In the genomic region with DNA sequence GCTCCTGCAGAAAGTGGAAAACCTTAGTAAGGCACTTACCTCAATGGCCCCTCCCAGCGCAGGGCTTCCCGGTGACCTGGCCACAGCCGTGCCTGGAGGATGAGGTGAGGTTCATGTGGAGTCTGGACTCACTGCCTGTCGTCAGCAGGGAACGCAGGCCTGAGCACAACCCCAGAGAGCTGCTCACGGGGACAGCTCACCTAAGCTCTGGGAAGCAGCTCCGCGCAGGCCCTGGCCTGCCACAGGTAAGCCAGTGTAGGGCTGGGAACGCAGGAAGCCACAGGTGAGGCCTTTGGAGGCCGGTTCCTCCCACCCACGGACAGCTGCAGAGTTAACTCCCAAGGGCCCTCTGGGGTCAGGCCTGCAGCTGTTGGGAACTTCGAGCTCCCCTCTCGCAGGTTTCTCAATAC, we compare ENCODE assay signal across 14 cellular contexts. TPM values are rescaled to one million over a fixed set of nuclear protein-coding genes. Genes with fewer than 3 reads are reported as not detected.
A peak's percentile ranks its signal among the peaks of the same experiment; 100 is the strongest.
DNase-seq lines count a peak whose midpoint lies in the region; ATAC-seq and TF ChIP-seq lines count a peak whose summit lies in the region.
"Had no signal": no experiment of that assay in that cellular context is flagged by ENCODE, and none has a peak within 500 bp of the region (broad histone marks: within the 10 kb centered on the region; RNA-seq: fewer than 3 reads in every experiment).

No MANE protein-coding gene starts in this region.

- H3K27me3 ChIP-seq in aorta (ENCODE audit: control insufficient read depth in 1 of 2, insufficient read depth in 2 of 2, low read length in 1 of 2) (no peaks in the 10 kb centered on the region), stomach (no peaks in the 10 kb centered on the region)

- TF ChIP-seq POLR2A in stomach (IDR thresholded peaks at IDR 0.05) = no peak

- H3K9me3 ChIP-seq in OCI-LY7 (ENCODE audit: low read length) (no peaks in the 10 kb centered on the region), aorta (ENCODE audit: control insufficient read depth, low read length) (no peaks in the 10 kb centered on the region), stomach (no peaks in the 10 kb centered on the region)

- ATAC-seq in stimulated activated naive CD8-positive, alpha-beta T cell treated with anti-CD3 and anti-CD28 coated beads, Interleukin-15, amount 100 ng/mL, for 72 hours = peak; percentile 37
- ATAC-seq in stimulated activated naive CD8-positive, alpha-beta T cell treated with anti-CD3 and anti-CD28 coated beads, Interleukin-15, Interleukin-2, amounts not matched to agents 100 U/mL and 50 U/mL, for 24 hours = no peak
- peak; percentile 2 for ATAC-seq in aorta (ENCODE audit: low FRiP score)
- ATAC-seq in HG03520 (IDR thresholded peaks at IDR 0.05; ENCODE audit: unreplicated experiment) = no peak

- peak overlapping the region; percentile 35 for H3K4me3 ChIP-seq in OCI-LY7 (ENCODE audit: low read depth, low read length, poor library complexity, severe bottlenecking)
- H3K4me3 ChIP-seq in aorta (ENCODE audit: low read length in 2 of 2) = no peak overlapping the region
- H3K4me3 ChIP-seq in stomach = no peak overlapping the region

- POLR2A ChIA-PET in OCI-LY7 (lab: Charles Lee) = interaction anchor here (0.5 to 2.0 kb wide), 4 partner anchors 31 to 1259 kb away, joined by 3 to 7 read pairs (median 5); no protein-coding TSS in a partner anchor

- no peak overlapping the region for H2AFZ ChIP-seq in OCI-LY7 (ENCODE audit: low read length)
- H2AFZ ChIP-seq: parathyroid adenoma had no signal

- 79 to 81% methylated on average over 12 to 13 of the region's 13 CpGs for WGBS in aorta, 2 donors
- 74 to 93% (median 78%) methylated on average over 3 to 13 of the region's 13 CpGs for WGBS in stomach, 5 donors

- DNase-seq in stimulated activated naive CD8-positive, alpha-beta T cell treated with anti-CD3 and anti-CD28 coated beads, Interleukin-15, amount 100 ng/mL, for 72 hours = no peak
- no peak for DNase-seq in stimulated activated naive CD8-positive, alpha-beta T cell treated with anti-CD3 and anti-CD28 coated beads, Interleukin-15, Interleukin-2, amounts not matched to agents 100 U/mL and 50 U/mL, for 24 hours
- DNase-seq in OCI-LY7 (ENCODE audit: low spot score) = peak; percentile 75
- DNase-seq in islet precursor cell = peak; percentile 63
- DNase-seq in aorta = no peak
- no peak for DNase-seq in substantia nigra (lab: John Stamatoyannopoulos, UW)
- no peak for DNase-seq in stomach
- DNase-seq: activated naive CD4-positive, alpha-beta T cell treated with anti-CD3 and anti-CD28 coated beads, Interleukin-2, amount 10 ng/mL, durations not matched to agents 7 days and 5 days; NCI-H446; stimulated activated CD4-positive, alpha-beta T cell treated with anti-CD3 and anti-CD28 coated beads, Interleukin-15, amount 100 ng/mL, for 24 hours; T-helper 9 cell had no signal

- peak overlapping the region in 1 of 2 donors; percentile 4 for H3K27ac Mint-ChIP-seq in stimulated activated naive CD8-positive, alpha-beta T cell treated with anti-CD3 and anti-CD28 coated beads, Interleukin-15, amount 100 ng/mL, for 72 hours
- H3K27ac Mint-ChIP-seq: activated naive CD4-positive, alpha-beta T cell treated with anti-CD3 and anti-CD28 coated beads, Interleukin-2, amount 10 ng/mL, durations not matched to agents 7 days and 5 days had no signal

- H3K36me3 ChIP-seq in OCI-LY7 (ENCODE audit: insufficient read depth, low read length) (peaks cover 56% of the 10 kb centered on the region), aorta (ENCODE audit: control insufficient read depth in 1 of 2, insufficient read depth in 2 of 2, low read length in 1 of 2) (peaks cover 0 to 2% of the 10 kb centered on the region in 2 donors), stomach (peaks cover 30 to 61% (median 57%) of the 10 kb centered on the region in 4 donors)

- no TSS peak for BruUV-seq in OCI-LY7 (replicated peaks; lab: Mats Ljungman, UMichigan)

- peak overlapping the region; percentile 73 for H3K27ac ChIP-seq in OCI-LY7 (ENCODE audit: low read depth, low read length, poor library complexity, severe bottlenecking)
- no peak overlapping the region for H3K27ac ChIP-seq in aorta (ENCODE audit: low read depth in 1 of 2, low read length in 2 of 2)
- no peak overlapping the region for H3K27ac ChIP-seq in substantia nigra (ENCODE audit: low read depth, low read length, poor library complexity, severe bottlenecking)
- H3K27ac ChIP-seq in stomach = no peak overlapping the region
- H3K27ac ChIP-seq: parathyroid adenoma had no signal

- H3K27me3 Mint-ChIP-seq in stimulated activated naive CD8-positive, alpha-beta T cell treated with anti-CD3 and anti-CD28 coated beads, Interleukin-15, amount 100 ng/mL, for 72 hours = no peaks in the 10 kb centered on the region
- H3K27me3 Mint-ChIP-seq: activated naive CD4-positive, alpha-beta T cell treated with anti-CD3 and anti-CD28 coated beads, Interleukin-2, amount 10 ng/mL, durations not matched to agents 7 days and 5 days; central memory CD8-positive, alpha-beta T cell had no signal

- TF ChIP-seq CTCF in OCI-LY7 (conservative IDR thresholded peaks at IDR 0.05; ENCODE audit: low read length) (no peak), stomach (IDR thresholded peaks at IDR 0.05) (no peak)

- intact Hi-C loops in OCI-LY7 (cut with micrococcal nuclease; ENCODE audit: unreplicated experiment) (loop anchor here (2.0 to 5.0 kb wide), 2 partner anchors 32 to 232 kb away; partner anchors contain the start of gene ANAPC7), aorta (cut with DNase I) (no loop called here), stomach (cut with DNase I; ENCODE audit: low total_unique reads) (no loop called here)

- no peaks in the 10 kb centered on the region for H4K20me1 ChIP-seq in OCI-LY7 (ENCODE audit: insufficient read depth, low read length)

- no peaks in the 10 kb centered on the region for H3K9me3 Mint-ChIP-seq in stimulated activated naive CD8-positive, alpha-beta T cell treated with anti-CD3 and anti-CD28 coated beads, Interleukin-15, amount 100 ng/mL, for 72 hours
- H3K9me3 Mint-ChIP-seq: activated naive CD4-positive, alpha-beta T cell treated with anti-CD3 and anti-CD28 coated beads, Interleukin-2, amount 10 ng/mL, durations not matched to agents 7 days and 5 days; central memory CD8-positive, alpha-beta T cell had no signal

- H3K4me1 Mint-ChIP-seq in stimulated activated naive CD8-positive, alpha-beta T cell treated with anti-CD3 and anti-CD28 coated beads, Interleukin-15, amount 100 ng/mL, for 72 hours = peaks cover 9% of the 10 kb centered on the region
- H3K4me1 Mint-ChIP-seq: activated naive CD4-positive, alpha-beta T cell treated with anti-CD3 and anti-CD28 coated beads, Interleukin-2, amount 10 ng/mL, durations not matched to agents 7 days and 5 days had no signal

- TF ChIP-seq EP300 in stomach (IDR thresholded peaks at IDR 0.05) = no peak

- no peaks in the 10 kb centered on the region for H3K79me2 ChIP-seq in OCI-LY7 (ENCODE audit: insufficient read depth, low read depth, low read length)
- H3K79me2 ChIP-seq: parathyroid adenoma had no signal

- H3K4me3 Mint-ChIP-seq in stimulated activated naive CD8-positive, alpha-beta T cell treated with anti-CD3 and anti-CD28 coated beads, Interleukin-15, amount 100 ng/mL, for 72 hours = no peak overlapping the region
- H3K4me3 Mint-ChIP-seq: activated naive CD4-positive, alpha-beta T cell treated with anti-CD3 and anti-CD28 coated beads, Interleukin-2, amount 10 ng/mL, durations not matched to agents 7 days and 5 days; central memory CD8-positive, alpha-beta T cell had no signal

- peaks cover 78% of the 10 kb centered on the region for H3K4me1 ChIP-seq in OCI-LY7 (ENCODE audit: insufficient read depth, low read length, poor library complexity, severe bottlenecking)
- H3K4me1 ChIP-seq in aorta (ENCODE audit: control insufficient read depth in 1 of 2, insufficient read depth in 2 of 2, low read length in 2 of 2) = peaks cover 0 to 1% of the 10 kb centered on the region in 2 donors
- peaks cover 9 to 49% (median 32%) of the 10 kb centered on the region in 4 donors for H3K4me1 ChIP-seq in stomach
- H3K4me1 ChIP-seq: parathyroid adenoma had no signal

- no peaks in the 10 kb centered on the region for H3K9me2 ChIP-seq in OCI-LY7 (ENCODE audit: insufficient read depth, low read length)

- CTCF ChIA-PET in OCI-LY7 (lab: Charles Lee; ENCODE audit: unreplicated experiment) = interaction anchor here (0.6 to 1.5 kb wide), 2 partner anchors 50 to 60 kb away, joined by 3 to 4 read pairs; no protein-coding TSS in a partner anchor

- H3K4me2 ChIP-seq in OCI-LY7 (ENCODE audit: low read length) = peak overlapping the region; percentile 56

RNA-seq across cellular contexts. Expression of gene ANAPC7, which starts 32.8 kb away (rescaled TPM):
- total RNA-seq in OCI-LY7 (2014; rRNA removed; shearing (Covaris generic)) = 84.7 and 105 TPM in 2 replicates
- total RNA-seq in OCI-LY7 (2022) (120 and 136 TPM in 2 replicates), aorta (10 to 100 TPM; 37.5 to 50.3 TPM), stomach (10 to 100 TPM; 40.6 to 88.7 (median 53.9) TPM)
- polyA plus RNA-seq in aorta (10 to 100 TPM; 17.2 to 47.0 TPM), stomach (10 to 100 TPM; 13.0 to 45.1 (median 17.6) TPM)

Comparison
In these comparisons a context has a peak if more than half of its experiments do, and no peak if none do; other contexts are left out.
1. ATAC-seq: peak in stimulated activated naive CD8-positive, alpha-beta T cell treated with anti-CD3 and anti-CD28 coated beads, Interleukin-15, amount 100 ng/mL, for 72 hours (single experiment) and aorta (single experiment); none in stimulated activated naive CD8-positive, alpha-beta T cell treated with anti-CD3 and anti-CD28 coated beads, Interleukin-15, Interleukin-2, amounts not matched to agents 100 U/mL and 50 U/mL, for 24 hours (single experiment) and HG03520 (single experiment).
2. DNase-seq: peak in OCI-LY7 (single experiment) and islet precursor cell (single experiment); none in stimulated activated naive CD8-positive, alpha-beta T cell treated with anti-CD3 and anti-CD28 coated beads, Interleukin-15, amount 100 ng/mL, for 72 hours (0 of 2), stimulated activated naive CD8-positive, alpha-beta T cell treated with anti-CD3 and anti-CD28 coated beads, Interleukin-15, Interleukin-2, amounts not matched to agents 100 U/mL and 50 U/mL, for 24 hours (single experiment), aorta (0 of 2), substantia nigra (0 of 49) and stomach (single experiment).